Comparison of ENCODE assay signal across 1 cellular context in genomic region chr17:29642171-29642611, GRCh38.
A peak's percentile ranks its signal among the peaks of the same experiment; 100 is the strongest.
TF ChIP-seq lines count a peak whose summit lies in the region.

No MANE protein-coding gene starts in this region.

TF ChIP-seq in HEK293, 187 proteins besides CTCF, POLR2A, EP300 and RAD21 (continued from another document):
- TF ChIP-seq ZIC2 (tag by site-specific recombination; IDR thresholded peaks at IDR 0.05) (peak; percentile 81), ZNF776 (tag by site-specific recombination; IDR thresholded peaks at IDR 0.05; ENCODE audit: borderline replicate concordance) (no peak), ZBTB10 (tag by site-specific recombination; IDR thresholded peaks at IDR 0.05) (no peak)
